1 cellular context compared by ENCODE assay signal in the genomic region with DNA sequence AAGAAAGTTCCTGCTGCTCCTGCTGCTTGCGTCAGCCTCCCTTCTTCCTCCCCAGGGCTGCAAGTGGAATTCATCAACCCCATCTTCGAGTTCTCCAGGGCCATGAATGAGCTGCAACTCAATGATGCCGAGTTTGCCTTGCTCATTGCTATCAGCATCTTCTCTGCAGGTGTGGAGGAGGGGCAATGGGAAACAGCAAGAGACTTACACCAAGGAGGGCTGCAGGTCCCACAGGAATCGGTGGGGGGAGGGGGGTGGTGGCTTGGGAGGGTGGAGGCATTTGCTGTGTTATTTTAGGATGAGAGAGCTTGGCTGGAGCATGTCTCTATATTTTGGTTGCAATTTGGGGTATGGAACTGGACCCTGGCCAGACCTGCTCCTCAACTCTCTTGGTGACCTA.
TF ChIP-seq lines count a peak whose summit lies in the region.

No MANE protein-coding gene starts in this region.

TF ChIP-seq in GM23338, 12 proteins besides CTCF, POLR2A, EP300 and RAD21 (continued from another document):
- TF ChIP-seq, protein P1, sequence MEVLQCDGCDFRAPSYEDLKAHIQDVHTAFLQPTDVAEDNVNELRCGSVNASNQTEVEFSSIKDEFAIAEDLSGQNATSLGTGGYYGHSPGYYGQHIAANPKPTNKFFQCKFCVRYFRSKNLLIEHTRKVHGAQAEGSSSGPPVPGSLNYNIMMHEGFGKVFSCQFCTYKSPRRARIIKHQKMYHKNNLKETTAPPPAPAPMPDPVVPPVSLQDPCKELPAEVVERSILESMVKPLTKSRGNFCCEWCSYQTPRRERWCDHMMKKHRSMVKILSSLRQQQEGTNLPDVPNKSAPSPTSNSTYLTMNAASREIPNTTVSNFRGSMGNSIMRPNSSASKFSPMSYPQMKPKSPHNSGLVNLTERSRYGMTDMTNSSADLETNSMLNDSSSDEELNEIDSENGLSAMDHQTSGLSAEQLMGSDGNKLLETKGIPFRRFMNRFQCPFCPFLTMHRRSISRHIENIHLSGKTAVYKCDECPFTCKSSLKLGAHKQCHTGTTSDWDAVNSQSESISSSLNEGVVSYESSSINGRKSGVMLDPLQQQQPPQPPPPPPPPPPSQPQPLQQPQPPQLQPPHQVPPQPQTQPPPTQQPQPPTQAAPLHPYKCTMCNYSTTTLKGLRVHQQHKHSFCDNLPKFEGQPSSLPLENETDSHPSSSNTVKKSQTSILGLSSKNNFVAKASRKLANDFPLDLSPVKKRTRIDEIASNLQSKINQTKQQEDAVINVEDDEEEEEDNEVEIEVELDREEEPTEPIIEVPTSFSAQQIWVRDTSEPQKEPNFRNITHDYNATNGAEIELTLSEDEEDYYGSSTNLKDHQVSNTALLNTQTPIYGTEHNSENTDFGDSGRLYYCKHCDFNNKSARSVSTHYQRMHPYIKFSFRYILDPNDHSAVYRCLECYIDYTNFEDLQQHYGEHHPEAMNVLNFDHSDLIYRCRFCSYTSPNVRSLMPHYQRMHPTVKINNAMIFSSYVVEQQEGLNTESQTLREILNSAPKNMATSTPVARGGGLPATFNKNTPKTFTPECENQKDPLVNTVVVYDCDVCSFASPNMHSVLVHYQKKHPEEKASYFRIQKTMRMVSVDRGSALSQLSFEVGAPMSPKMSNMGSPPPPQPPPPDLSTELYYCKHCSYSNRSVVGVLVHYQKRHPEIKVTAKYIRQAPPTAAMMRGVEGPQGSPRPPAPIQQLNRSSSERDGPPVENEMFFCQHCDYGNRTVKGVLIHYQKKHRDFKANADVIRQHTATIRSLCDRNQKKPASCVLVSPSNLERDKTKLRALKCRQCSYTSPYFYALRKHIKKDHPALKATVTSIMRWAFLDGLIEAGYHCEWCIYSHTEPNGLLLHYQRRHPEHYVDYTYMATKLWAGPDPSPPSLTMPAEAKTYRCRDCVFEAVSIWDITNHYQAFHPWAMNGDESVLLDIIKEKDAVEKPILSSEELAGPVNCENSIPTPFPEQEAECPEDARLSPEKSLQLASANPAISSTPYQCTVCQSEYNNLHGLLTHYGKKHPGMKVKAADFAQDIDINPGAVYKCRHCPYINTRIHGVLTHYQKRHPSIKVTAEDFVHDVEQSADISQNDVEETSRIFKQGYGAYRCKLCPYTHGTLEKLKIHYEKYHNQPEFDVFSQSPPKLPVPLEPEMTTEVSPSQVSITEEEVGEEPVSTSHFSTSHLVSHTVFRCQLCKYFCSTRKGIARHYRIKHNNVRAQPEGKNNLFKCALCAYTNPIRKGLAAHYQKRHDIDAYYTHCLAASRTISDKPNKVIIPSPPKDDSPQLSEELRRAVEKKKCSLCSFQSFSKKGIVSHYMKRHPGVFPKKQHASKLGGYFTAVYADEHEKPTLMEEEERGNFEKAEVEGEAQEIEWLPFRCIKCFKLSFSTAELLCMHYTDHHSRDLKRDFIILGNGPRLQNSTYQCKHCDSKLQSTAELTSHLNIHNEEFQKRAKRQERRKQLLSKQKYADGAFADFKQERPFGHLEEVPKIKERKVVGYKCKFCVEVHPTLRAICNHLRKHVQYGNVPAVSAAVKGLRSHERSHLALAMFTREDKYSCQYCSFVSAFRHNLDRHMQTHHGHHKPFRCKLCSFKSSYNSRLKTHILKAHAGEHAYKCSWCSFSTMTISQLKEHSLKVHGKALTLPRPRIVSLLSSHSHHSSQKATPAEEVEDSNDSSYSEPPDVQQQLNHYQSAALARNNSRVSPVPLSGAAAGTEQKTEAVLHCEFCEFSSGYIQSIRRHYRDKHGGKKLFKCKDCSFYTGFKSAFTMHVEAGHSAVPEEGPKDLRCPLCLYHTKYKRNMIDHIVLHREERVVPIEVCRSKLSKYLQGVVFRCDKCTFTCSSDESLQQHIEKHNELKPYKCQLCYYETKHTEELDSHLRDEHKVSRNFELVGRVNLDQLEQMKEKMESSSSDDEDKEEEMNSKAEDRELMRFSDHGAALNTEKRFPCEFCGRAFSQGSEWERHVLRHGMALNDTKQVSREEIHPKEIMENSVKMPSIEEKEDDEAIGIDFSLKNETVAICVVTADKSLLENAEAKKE (CRISPR knock-in tag; IDR thresholded peaks at IDR 0.05) = no peak
- TF ChIP-seq NANOG (IDR thresholded peaks at IDR 0.05; ENCODE audit: borderline replicate concordance) = no peak
- no peak for TF ChIP-seq JUNB (IDR thresholded peaks at IDR 0.05; ENCODE audit: unreplicated experiment)
